Comparison of ENCODE assay signal across 28 cellular contexts in genomic region chr16:31367875-31368274, GRCh38. TPM values are rescaled to one million over a fixed set of nuclear protein-coding genes. Genes with fewer than 3 reads are reported as not detected.
DNase-seq lines count a peak whose midpoint lies in the region; ATAC-seq, FAIRE-seq and TF ChIP-seq lines count a peak whose summit lies in the region.
"Had no signal": no experiment of that assay in that cellular context is flagged by ENCODE, and none has a peak within 500 bp of the region (broad histone marks: within the 10 kb centered on the region; RNA-seq: fewer than 3 reads in every experiment).

No MANE protein-coding gene starts in this region.

- POLR2A ChIA-PET in HepG2 (lab: Yijun Ruan, JAX): no interaction called here

- no peak for FAIRE-seq in HepG2 (lab: Jason Lieb, UNC)
- FAIRE-seq: GM18507 had no signal

- H3K36me3 ChIP-seq in right lobe of liver (no peaks in the 10 kb centered on the region), HepG2 (replicated peaks in 1 of 2; ENCODE audit: control insufficient read depth in 1 of 2, insufficient read depth in 2 of 2, low read length in 2 of 2) (no peaks in the 10 kb centered on the region)
- H3K36me3 ChIP-seq: cardiac muscle cell, HAP-1, SJSA1 had no signal

- intact Hi-C loops in right lobe of liver (cut with DNase I) (no loop called here), HepG2 (cut with micrococcal nuclease; ENCODE audit: unreplicated experiment) (no loop called here)
- intact Hi-C loops in dendritic cell treated with granulocyte-macrophage colony-stimulating factor and Interleukin-4, amounts not matched to agents 40 ng/mL and 50 ng/mL, for 4 days (cut with micrococcal nuclease): no loop called here

- WGBS in right lobe of liver (ENCODE audit: insufficient coverage, low coverage, low lambda C conversion rate, missing lambda C conversion rate): 66% methylated on average over 3 of the region's 3 CpGs
- 43% methylated on average over 3 of the region's 3 CpGs for WGBS in HepG2 (ENCODE audit: low lambda C conversion rate)

- H3K27ac ChIP-seq in right lobe of liver: no peak overlapping the region
- no peak overlapping the region for H3K27ac ChIP-seq in HepG2 (ENCODE audit: extremely low read length, insufficient read depth, low read length)
- H3K27ac ChIP-seq: cardiac muscle cell, parathyroid adenoma, SJSA1 had no signal

- H3K27me3 Mint-ChIP-seq in dendritic cell treated with granulocyte-macrophage colony-stimulating factor and Interleukin-4, amounts not matched to agents 40 ng/mL and 50 ng/mL, for 4 days: no peaks in the 10 kb centered on the region

- H3K27me3 ChIP-seq in right lobe of liver (no peaks in the 10 kb centered on the region), HepG2 (ENCODE audit: control insufficient read depth in 1 of 2, insufficient read depth in 2 of 2, low read length in 2 of 2) (peaks cover 0 to 25% of the 10 kb centered on the region in 2 experiments; a peak in 2 of 5 replicates)
- H3K27me3 ChIP-seq: cardiac muscle cell, SJSA1 had no signal

- no peak for TF ChIP-seq POLR2A in right lobe of liver (IDR thresholded peaks at IDR 0.05)
- no peak for TF ChIP-seq POLR2A in HepG2 (IDR thresholded peaks at IDR 0.05; ENCODE audit: insufficient read depth in 1 of 2, low read depth in 2 of 2, low read length in 2 of 2)

- no peaks in the 10 kb centered on the region for H3K79me2 ChIP-seq in HepG2 (ENCODE audit: insufficient read depth, low read length)
- H3K79me2 ChIP-seq: parathyroid adenoma had no signal

- peaks cover 92% of the 10 kb centered on the region for H3K36me3 Mint-ChIP-seq in dendritic cell treated with granulocyte-macrophage colony-stimulating factor and Interleukin-4, amounts not matched to agents 40 ng/mL and 50 ng/mL, for 4 days (ENCODE audit: low read depth)
- H3K36me3 Mint-ChIP-seq in activated naive CD4-positive, alpha-beta T cell treated with anti-CD3 and anti-CD28 coated beads, Interleukin-2, amount 50 U/mL, for 72 hours: peaks cover 0 to 6% of the 10 kb centered on the region in 2 donors
- H3K36me3 Mint-ChIP-seq: CD4-positive, CD25-positive, alpha-beta regulatory T cell had no signal

- no peak for TF ChIP-seq EP300 in HepG2 (IDR thresholded peaks at IDR 0.05; ENCODE audit: low read depth in 2 of 2, low read length in 2 of 2)
- TF ChIP-seq EP300 in HepG2 (CRISPR knock-in tag; IDR thresholded peaks at IDR 0.05; ENCODE audit: borderline replicate concordance): no peak

- H3K9me3 ChIP-seq in right lobe of liver (no peaks in the 10 kb centered on the region), HepG2 (ENCODE audit: low read length) (no peaks in the 10 kb centered on the region)
- H3K9me3 ChIP-seq: HAP-1, SJSA1 had no signal

- in situ Hi-C loops in HepG2 (cut with HindIII; ENCODE audit: extremely low pct_ligation_motif_present, low pct_unique_long_range_greater_than_20kb): no loop called here
- in situ Hi-C loops in GM13976 (cut with MboI; ENCODE audit: low sequenced_read_pairs, unreplicated experiment): loop anchor here (25.0 kb wide), 1 partner anchor 181 kb away; the partner anchor contains the start of gene FUS

- H3K9me3 Mint-ChIP-seq in dendritic cell treated with granulocyte-macrophage colony-stimulating factor and Interleukin-4, amounts not matched to agents 40 ng/mL and 50 ng/mL, for 4 days: no peaks in the 10 kb centered on the region
- no peaks in the 10 kb centered on the region for H3K9me3 Mint-ChIP-seq in activated naive CD4-positive, alpha-beta T cell treated with anti-CD3 and anti-CD28 coated beads, Interleukin-2, amount 50 U/mL, for 72 hours
- H3K9me3 Mint-ChIP-seq: CD4-positive, CD25-positive, alpha-beta regulatory T cell had no signal

- H2AFZ ChIP-seq in HepG2 (ENCODE audit: low read length): no peak overlapping the region
- H2AFZ ChIP-seq: parathyroid adenoma had no signal

- H3K4me1 ChIP-seq in right lobe of liver (no peaks in the 10 kb centered on the region), HepG2 (ENCODE audit: insufficient read depth, low read length) (peaks cover 17% of the 10 kb centered on the region)
- H3K4me1 ChIP-seq: HAP-1, parathyroid adenoma, SJSA1 had no signal

- peak overlapping the region; percentile 51 for H3K27ac Mint-ChIP-seq in dendritic cell treated with granulocyte-macrophage colony-stimulating factor and Interleukin-4, amounts not matched to agents 40 ng/mL and 50 ng/mL, for 4 days
- no peak overlapping the region for H3K27ac Mint-ChIP-seq in activated naive CD4-positive, alpha-beta T cell treated with anti-CD3 and anti-CD28 coated beads, Interleukin-2, amount 50 U/mL, for 72 hours
- H3K27ac Mint-ChIP-seq: CD4-positive, CD25-positive, alpha-beta regulatory T cell; nephron progenitor cell had no signal

- no TSS peak for BruUV-seq in HepG2 (replicated peaks; lab: Mats Ljungman, UMichigan)

- H3K4me1 Mint-ChIP-seq in dendritic cell treated with granulocyte-macrophage colony-stimulating factor and Interleukin-4, amounts not matched to agents 40 ng/mL and 50 ng/mL, for 4 days (ENCODE audit: low read depth): peaks cover 60% of the 10 kb centered on the region

- H3K4me3 Mint-ChIP-seq in dendritic cell treated with granulocyte-macrophage colony-stimulating factor and Interleukin-4, amounts not matched to agents 40 ng/mL and 50 ng/mL, for 4 days: no peak overlapping the region
- H3K4me3 Mint-ChIP-seq: CD4-positive, CD25-positive, alpha-beta regulatory T cell; nephron progenitor cell had no signal

- H3K9ac ChIP-seq in HepG2 (ENCODE audit: insufficient read depth, low read depth, low read length): no peak overlapping the region
- H3K9ac ChIP-seq: parathyroid adenoma had no signal

- ATAC-seq in right lobe of liver (peak; percentile 21 to 60 (median 46)), HepG2 (no peak)
- no peak for ATAC-seq in activated naive CD4-positive, alpha-beta T cell treated with anti-CD3 and anti-CD28 coated beads, Interleukin-2, amount 50 U/mL, for 72 hours
- ATAC-seq: Panc1, sciatic nerve had no signal

- H4K20me1 ChIP-seq in HepG2 (ENCODE audit: insufficient read depth, low read length): no peaks in the 10 kb centered on the region; the same call in 1 of the 2 replicates

- TF ChIP-seq RAD21 in HepG2 (CRISPR knock-in tag; IDR thresholded peaks at IDR 0.05): no peak

- TF ChIP-seq CTCF in right lobe of liver (IDR thresholded peaks at IDR 0.05) (no peak), HepG2 (CRISPR knock-in tag; IDR thresholded peaks at IDR 0.05) (no peak), GM13976 (IDR thresholded peaks at IDR 0.05; ENCODE audit: borderline replicate concordance, control extremely low read depth, extremely low read depth, insufficient read depth, missing control alignments) (no peak)

- DNase-seq in right lobe of liver (no peak), HepG2 (ENCODE audit: low spot score) (no peak), NOMO-1 treated with DMSO at 0.1 percent for 48 hours (lab: John Stamatoyannopoulos, UW; ENCODE audit: unreplicated experiment) (peak; percentile 95), NCI-H2196 treated with DMSO at 0.1 percent for 48 hours (lab: John Stamatoyannopoulos, UW; ENCODE audit: unreplicated experiment) (no peak), NCI-H2171 treated with DMSO at 0.1 percent for 48 hours (lab: John Stamatoyannopoulos, UW) (no peak), GM13976 (ENCODE audit: low spot score) (no peak)
- no peak for DNase-seq in activated naive CD4-positive, alpha-beta T cell treated with anti-CD3 and anti-CD28 coated beads, Interleukin-2, amount 50 U/mL, for 72 hours (ENCODE audit: low spot score in 2 of 2)
- DNase-seq: ACHN; activated CD4-positive, alpha-beta T cell treated with anti-CD3 and anti-CD28 coated beads, Interleukin-2, amount 50 U/mL, for 48 hours; activated naive CD4-positive, alpha-beta T cell; CD4-positive, CD25-positive, alpha-beta regulatory T cell; cortex of kidney; EL; head of caudate nucleus; NCI-H1694 treated with DMSO at 0.1 percent for 48 hours; NCI-H2227 treated with DMSO at 0.1 percent for 48 hours; nephron progenitor cell; stimulated activated CD4-positive, alpha-beta T cell treated with anti-CD3 and anti-CD28 coated beads, Interleukin-15, amount 100 ng/mL, for 24 hours; stimulated activated CD8-positive, alpha-beta memory T cell treated with anti-CD3 and anti-CD28 coated beads, Interleukin-4, amount 100 ng/mL, for 48 hours; T-helper 2 cell had no signal

- no peak overlapping the region for H3K4me2 ChIP-seq in HepG2 (ENCODE audit: low read depth, low read length)

- H3K4me3 ChIP-seq in right lobe of liver (no peak overlapping the region), HepG2 (replicated peaks in 1 of 3; ENCODE audit: insufficient read depth in 1 of 3, low read depth in 2 of 3, low read length in 3 of 3) (no peak overlapping the region)
- H3K4me3 ChIP-seq: cardiac muscle cell, HAP-1, SJSA1 had no signal

- CTCF ChIA-PET in HepG2 (lab: Yijun Ruan, JAX; ENCODE audit: low intra/inter-chr PET ratio, low total read pairs): no interaction called here

RNA-seq across cellular contexts. Expression of gene ITGAX, which starts 12.9 kb away (rescaled TPM):
- total RNA-seq in right lobe of liver (10 to 100 TPM in 1 of 6 experiments, 1 to 10 TPM in 5; 2.0 to 15.3 (median 5.2) TPM), HepG2 (2016; rRNA removed; fragmentation: Illumina TruSeq; extraction: Trizol) (not detected in 2 replicates)
- total RNA-seq in HepG2 (2016; cell fraction: cytosol; rRNA removed; fragmentation: Illumina TruSeq; extraction: Trizol; ENCODE audit: low read depth): 0.18 TPM in 1 of 2 replicates, not detected in the other
- total RNA-seq in HepG2 (2016; cell fraction: insoluble cytoplasmic fraction; rRNA removed; fragmentation: Illumina TruSeq; extraction: Trizol): not detected in 2 replicates
- total RNA-seq in HepG2 (2016; cell fraction: membrane; rRNA removed; fragmentation: Illumina TruSeq; extraction: Trizol): not detected in 2 replicates
- not detected in 2 replicates for total RNA-seq in HepG2 (2016; cell fraction: nucleus; rRNA removed; fragmentation: Illumina TruSeq; extraction: Trizol)
- 0.32 and 0.42 TPM in 2 replicates for polyA plus RNA-seq in HepG2 (2011; rRNA removed)
- polyA plus RNA-seq in HepG2 (2011; cell fraction: cytosol; rRNA removed): 0.12 and 0.23 TPM in 2 replicates
- 1.00 and 1.2 TPM in 2 replicates for polyA plus RNA-seq in HepG2 (2011; cell fraction: nucleus; rRNA removed)
- polyA plus RNA-seq in HepG2 (2012): 0.07 and 0.17 TPM in 2 replicates
- polyA plus RNA-seq in HepG2 (2016; cell fraction: cytosol; fragmentation: Illumina TruSeq; extraction: Trizol; ENCODE audit: low read depth): not detected in 2 replicates
- not detected in 2 replicates for polyA plus RNA-seq in HepG2 (2016; cell fraction: insoluble cytoplasmic fraction; fragmentation: Illumina TruSeq; extraction: Trizol; ENCODE audit: low read depth)
- polyA plus RNA-seq in HepG2 (2016; cell fraction: membrane; fragmentation: Illumina TruSeq; extraction: Trizol; ENCODE audit: low read depth): not detected in 2 replicates
- polyA plus RNA-seq in HepG2 (2016; cell fraction: nucleus; fragmentation: Illumina TruSeq; extraction: Trizol; ENCODE audit: insufficient read depth, low read depth): not detected in 2 replicates
- 0.05 and 0.28 TPM in 2 replicates for polyA minus RNA-seq in HepG2 (2011; rRNA and poly(A)+ RNA removed; ENCODE audit: low replicate concordance)
- polyA minus RNA-seq in HepG2 (2011; cell fraction: cytosol; rRNA and poly(A)+ RNA removed): 0.30 TPM in 1 of 2 replicates, not detected in the other
- polyA minus RNA-seq in HepG2 (2011; cell fraction: nucleus; rRNA and poly(A)+ RNA removed): 0.13 and 0.37 TPM in 2 replicates
- 10 to 100 TPM in 1 of 2 donors, 1 to 10 TPM in 1; 7.3 to 19.1 TPM for total RNA-seq in activated naive CD4-positive, alpha-beta T cell treated with anti-CD3 and anti-CD28 coated beads, Interleukin-2, amount 50 U/mL, for 72 hours
- total RNA-seq: SJSA1 had no signal
- polyA plus RNA-seq: cardiac muscle cell had no signal

RNA-seq across cellular contexts. Expression of gene ITGAD, which starts 25.3 kb away (rescaled TPM):
- 1 to 10 TPM in 1 of 6 experiments, under 1 TPM in 3, not detected in 2; 0.13 to 2.0 (median 0.69) TPM for total RNA-seq in right lobe of liver
- not detected in 2 replicates for total RNA-seq in HepG2 (2016; rRNA removed; fragmentation: Illumina TruSeq; extraction: Trizol)
- not detected in 2 replicates for total RNA-seq in HepG2 (2016; cell fraction: cytosol; rRNA removed; fragmentation: Illumina TruSeq; extraction: Trizol; ENCODE audit: low read depth)
- total RNA-seq in HepG2 (2016; cell fraction: insoluble cytoplasmic fraction; rRNA removed; fragmentation: Illumina TruSeq; extraction: Trizol): not detected in 2 replicates
- not detected in 2 replicates for total RNA-seq in HepG2 (2016; cell fraction: membrane; rRNA removed; fragmentation: Illumina TruSeq; extraction: Trizol)
- total RNA-seq in HepG2 (2016; cell fraction: nucleus; rRNA removed; fragmentation: Illumina TruSeq; extraction: Trizol): not detected in 2 replicates
- not detected in 2 replicates for polyA plus RNA-seq in HepG2 (2011; rRNA removed)
- polyA plus RNA-seq in HepG2 (2011; cell fraction: cytosol; rRNA removed): not detected in 2 replicates
- polyA plus RNA-seq in HepG2 (2011; cell fraction: nucleus; rRNA removed): not detected in 2 replicates
- not detected in 2 replicates for polyA plus RNA-seq in HepG2 (2012)
- polyA plus RNA-seq in HepG2 (2016; cell fraction: cytosol; fragmentation: Illumina TruSeq; extraction: Trizol; ENCODE audit: low read depth): not detected in 2 replicates
- polyA plus RNA-seq in HepG2 (2016; cell fraction: insoluble cytoplasmic fraction; fragmentation: Illumina TruSeq; extraction: Trizol; ENCODE audit: low read depth): not detected in 2 replicates
- not detected in 2 replicates for polyA plus RNA-seq in HepG2 (2016; cell fraction: membrane; fragmentation: Illumina TruSeq; extraction: Trizol; ENCODE audit: low read depth)
- polyA plus RNA-seq in HepG2 (2016; cell fraction: nucleus; fragmentation: Illumina TruSeq; extraction: Trizol; ENCODE audit: insufficient read depth, low read depth): not detected in 2 replicates
- polyA minus RNA-seq in HepG2 (2011; rRNA and poly(A)+ RNA removed; ENCODE audit: low replicate concordance): not detected in 2 replicates
- polyA minus RNA-seq in HepG2 (2011; cell fraction: cytosol; rRNA and poly(A)+ RNA removed): not detected in 2 replicates
- polyA minus RNA-seq in HepG2 (2011; cell fraction: nucleus; rRNA and poly(A)+ RNA removed): not detected in 2 replicates
- total RNA-seq in activated naive CD4-positive, alpha-beta T cell treated with anti-CD3 and anti-CD28 coated beads, Interleukin-2, amount 50 U/mL, for 72 hours: not detected
- total RNA-seq: cardiac muscle cell; CD4-positive, CD25-positive, alpha-beta regulatory T cell; SJSA1 had no signal
- polyA plus RNA-seq: cardiac muscle cell; CD4-positive, CD25-positive, alpha-beta regulatory T cell had no signal

Comparison
In these comparisons a context has a peak if more than half of its experiments do, and no peak if none do; other contexts are left out.
1. ATAC-seq: peak in right lobe of liver (4 of 4); none in HepG2 (single experiment) and activated naive CD4-positive, alpha-beta T cell treated with anti-CD3 and anti-CD28 coated beads, Interleukin-2, amount 50 U/mL, for 72 hours (0 of 2).